15 cellular contexts compared by ENCODE assay signal in the genomic region with DNA sequence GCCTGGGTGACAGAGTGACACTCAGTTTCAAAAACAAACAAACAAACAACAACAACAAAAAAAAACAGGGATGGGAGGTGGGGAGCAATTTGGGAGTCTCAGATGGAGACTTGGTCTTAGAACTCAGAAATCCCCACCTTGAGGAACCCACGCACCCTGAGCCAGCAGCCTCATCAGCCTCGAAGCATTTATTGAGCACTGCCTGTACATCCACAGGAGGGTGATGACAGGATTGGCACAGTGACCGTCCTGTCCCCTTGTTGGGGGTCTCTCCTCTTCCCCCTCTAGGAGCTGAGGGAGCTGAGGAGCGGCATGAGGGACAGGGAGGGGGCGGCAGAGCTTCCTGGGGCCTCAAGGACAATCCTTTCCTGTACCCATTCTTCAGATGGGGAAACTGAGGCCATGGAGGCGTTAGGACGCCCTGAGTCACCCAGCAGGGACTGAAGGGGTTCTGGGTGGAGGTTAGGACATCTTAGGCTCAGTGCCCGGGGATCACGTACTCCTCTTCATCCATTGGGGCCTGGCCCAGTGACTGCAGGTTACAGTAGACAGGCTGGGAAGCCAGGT. TPM values are rescaled to one million over a fixed set of nuclear protein-coding genes. Genes with fewer than 3 reads are reported as not detected.
DNase-seq lines count a peak whose midpoint lies in the region; ATAC-seq and TF ChIP-seq lines count a peak whose summit lies in the region.
"Had no signal": no experiment of that assay in that cellular context is flagged by ENCODE, and none has a peak within 500 bp of the region (broad histone marks: within the 10 kb centered on the region; RNA-seq: fewer than 3 reads in every experiment).

No MANE protein-coding gene starts in this region.

- ATAC-seq in IMR-90 (ENCODE audit: low read depth) (no peak), lower lobe of right lung (no peak)

- intact Hi-C loops in IMR-90 (cut with micrococcal nuclease) (no loop called here), lower lobe of right lung (cut with DNase I) (loop anchor here (10.0 kb wide), 1 partner anchor 47 kb away; the partner anchor contains the start of gene PGPEP1)

- H3K23ac ChIP-seq in IMR-90 (ENCODE audit: low read depth, low read length) (no peak overlapping the region), neuronal stem cell (ENCODE audit: low read depth, low read length, poor library complexity) (no peak overlapping the region)

- H4K8ac ChIP-seq in IMR-90 (ENCODE audit: low read depth in 2 of 2, low read length in 2 of 2) = no peak overlapping the region
- no peak overlapping the region for H4K8ac ChIP-seq in neuronal stem cell (ENCODE audit: low read depth, low read length)

- H4K91ac ChIP-seq in IMR-90 (ENCODE audit: insufficient read depth, low read depth, low read length) (no peak overlapping the region; the same call in 1 of the 2 replicates), neuronal stem cell (ENCODE audit: low read depth, low read length, poor library complexity) (no peak overlapping the region)

- peak overlapping the region in 5 of 11 experiments; percentile 15 to 86 (median 66); a peak in 8 of 22 replicates for H3K9ac ChIP-seq in BLaER1 treated with 17β-estradiol and CSF1 and Interleukin-3, amounts not matched to agents 10 nM and 100 nM
- no peak overlapping the region for H3K9ac ChIP-seq in IMR-90 (ENCODE audit: low read depth, low read length)
- H3K9ac ChIP-seq in neuronal stem cell (ENCODE audit: low read depth, low read length, poor library complexity) = no peak overlapping the region
- no peak overlapping the region for H3K9ac ChIP-seq in Karpas-422 (ENCODE audit: low read length)

- H3K79me1 ChIP-seq in IMR-90 (ENCODE audit: low read depth in 1 of 2, low read length in 2 of 2) (peaks cover 0 to 28% of the 10 kb centered on the region in 2 experiments; a peak in 2 of 4 replicates), neuronal stem cell (ENCODE audit: low read depth, low read length) (no peaks in the 10 kb centered on the region)

- peak overlapping the region in 6 of 11 experiments; percentile 33 to 85 (median 54); a peak in 9 of 22 replicates for H3K27ac ChIP-seq in BLaER1 treated with 17β-estradiol and CSF1 and Interleukin-3, amounts not matched to agents 10 nM and 100 nM
- H3K27ac ChIP-seq in IMR-90 (ENCODE audit: insufficient read depth, low read length) = no peak overlapping the region
- no peak overlapping the region for H3K27ac ChIP-seq in neuronal stem cell (replicated peaks; ENCODE audit: low read length)
- no peak overlapping the region for H3K27ac ChIP-seq in Karpas-422 (ENCODE audit: low read length)
- H3K27ac ChIP-seq in lower lobe of right lung = no peak overlapping the region

- H3K9me1 ChIP-seq in IMR-90 (ENCODE audit: insufficient read depth, low read length) = peaks cover 5% of the 10 kb centered on the region; the same call in 1 of the 2 replicates

- peaks cover 0 to 83% (median 0%) of the 10 kb centered on the region in 11 experiments; a peak in 6 of 22 replicates for H3K36me3 ChIP-seq in BLaER1 treated with 17β-estradiol and CSF1 and Interleukin-3, amounts not matched to agents 10 nM and 100 nM
- peaks cover 9% of the 10 kb centered on the region; the same call in 1 of the 2 replicates for H3K36me3 ChIP-seq in IMR-90 (ENCODE audit: control insufficient read depth, insufficient read depth, low read length)
- H3K36me3 ChIP-seq in neuronal stem cell (replicated peaks in 1 of 2; ENCODE audit: control insufficient read depth in 2 of 2, insufficient read depth in 2 of 2, low read length in 2 of 2) = peaks cover 0 to 6% of the 10 kb centered on the region in 2 donors
- no peaks in the 10 kb centered on the region for H3K36me3 ChIP-seq in Karpas-422 (ENCODE audit: insufficient read depth, low read length)
- H3K36me3 ChIP-seq in lower lobe of right lung = peaks cover 7% of the 10 kb centered on the region

- H3K4me1 ChIP-seq in BLaER1 treated with 17β-estradiol and CSF1 and Interleukin-3, amounts not matched to agents 10 nM and 100 nM = peaks cover 27 to 100% (median 48%) of the 10 kb centered on the region in 10 experiments
- H3K4me1 ChIP-seq in IMR-90 (ENCODE audit: control insufficient read depth, insufficient read depth, low read length) (peaks cover 5% of the 10 kb centered on the region; the same call in 1 of the 2 replicates), neuronal stem cell (ENCODE audit: control insufficient read depth in 2 of 2, insufficient read depth in 1 of 2, low read depth in 1 of 2, low read length in 2 of 2) (peaks cover 6 to 9% of the 10 kb centered on the region in 2 donors), Karpas-422 (ENCODE audit: low read length) (peaks cover 21% of the 10 kb centered on the region), lower lobe of right lung (peaks cover 40% of the 10 kb centered on the region)

- dilution Hi-C loops in IMR-90 (cut with HindIII; ENCODE audit: low sequenced_read_pairs, unreplicated experiment) = no loop called here

- H3K4me2 ChIP-seq in BLaER1 treated with 17β-estradiol and CSF1 and Interleukin-3, amounts not matched to agents 10 nM and 100 nM = peak overlapping the region in 8 of 11 experiments; percentile 56 to 99 (median 80); a peak in 15 of 22 replicates
- no peak overlapping the region for H3K4me2 ChIP-seq in IMR-90 (ENCODE audit: low read depth, low read length)
- H3K4me2 ChIP-seq in neuronal stem cell (ENCODE audit: insufficient read depth, low read length, poor library complexity, severe bottlenecking) = no peak overlapping the region
- no peak overlapping the region for H3K4me2 ChIP-seq in Karpas-422 (ENCODE audit: low read depth, low read length, poor library complexity, severe bottlenecking)

- no peak for TF ChIP-seq RAD21 in IMR-90 (IDR thresholded peaks at IDR 0.05; ENCODE audit: low read length)

- H4K5ac ChIP-seq in IMR-90 (ENCODE audit: low read depth, low read length) = no peak overlapping the region

- POLR2A ChIA-PET in IMR-90 (lab: Charles Lee; ENCODE audit: unreplicated experiment) = no interaction called here

- H3K18ac ChIP-seq in IMR-90 (ENCODE audit: low read depth, low read length) = no peak overlapping the region
- H3K18ac ChIP-seq in neuronal stem cell (ENCODE audit: low read length) = peak overlapping the region; percentile 64

- TF ChIP-seq CTCF in IMR-90 (conservative IDR thresholded peaks at IDR 0.05; ENCODE audit: low read depth, low read length) (no peak), lower lobe of right lung (IDR thresholded peaks at IDR 0.05) (no peak)

- no peak overlapping the region for H2BK5ac ChIP-seq in IMR-90 (ENCODE audit: low read depth, low read length, poor library complexity, severe bottlenecking)
- H2BK5ac ChIP-seq in neuronal stem cell (ENCODE audit: low read length) = peak overlapping the region; percentile 66

- H2AK5ac ChIP-seq in IMR-90 (ENCODE audit: low read depth, low read length) (peak overlapping the region; percentile 75), neuronal stem cell (ENCODE audit: low read depth, low read length) (no peak overlapping the region)

- H3K27me3 ChIP-seq in BLaER1 treated with 17β-estradiol and CSF1 and Interleukin-3, amounts not matched to agents 10 nM and 100 nM = peaks cover 0 to 52% (median 34%) of the 10 kb centered on the region in 11 experiments; a peak in 17 of 22 replicates
- no peaks in the 10 kb centered on the region for H3K27me3 ChIP-seq in IMR-90 (ENCODE audit: control insufficient read depth, insufficient read depth, low read length)
- H3K27me3 ChIP-seq in neuronal stem cell (ENCODE audit: control insufficient read depth in 3 of 3, insufficient read depth in 3 of 3, low read depth in 1 of 3, low read length in 3 of 3) = peaks cover 0 to 33% (median 0%) of the 10 kb centered on the region in 3 experiments
- H3K27me3 ChIP-seq in Karpas-422 (ENCODE audit: low read length) = no peaks in the 10 kb centered on the region; the same call in 1 of the 2 replicates
- H3K27me3 ChIP-seq in lower lobe of right lung (ENCODE audit: low read depth) = peaks cover 5% of the 10 kb centered on the region

- H3K56ac ChIP-seq in IMR-90 (ENCODE audit: extremely low read depth, insufficient read depth, low read length) = no peak overlapping the region

- BruUV-seq in IMR-90 (replicated peaks; lab: Mats Ljungman, UMichigan) = no TSS peak

- H2BK120ac ChIP-seq in IMR-90 (ENCODE audit: low read depth, low read length) (no peak overlapping the region), neuronal stem cell (ENCODE audit: low read depth, low read length) (no peak overlapping the region)

- in situ Hi-C loops in IMR-90 (cut with MboI; ENCODE audit: low sequenced_read_pairs) = no loop called here

- TF ChIP-seq POLR2A in IMR-90 (IDR thresholded peaks at IDR 0.05; ENCODE audit: low read depth, low read length) = no peak

- H2BK20ac ChIP-seq in IMR-90 (ENCODE audit: low read depth, low read length) = no peak overlapping the region

- H3K79me2 ChIP-seq in Karpas-422 (ENCODE audit: low read length) = no peaks in the 10 kb centered on the region

- DNase-seq in IMR-90 (no peak), neuronal stem cell (ENCODE audit: low spot score) (no peak), ecto neural progenitor cell (ENCODE audit: low spot score) (no peak), Karpas-422 (no peak), lower lobe of right lung (no peak)
- DNase-seq: CD4-positive, CD25-positive, alpha-beta regulatory T cell; DMS53; NCI-H1417; NCI-H187 treated with DMSO at 0.1 percent for 48 hours; NCI-H526 treated with DMSO at 0.1 percent for 48 hours; RPMI8226 had no signal

- no peak overlapping the region for H2AK9ac ChIP-seq in IMR-90 (replicated peaks; ENCODE audit: low read depth, low read length, poor library complexity)

- H3K9me2 ChIP-seq in Karpas-422 (replicated peaks; ENCODE audit: insufficient read depth, low read length) = no peaks in the 10 kb centered on the region

- CTCF ChIA-PET in IMR-90 (lab: Yijun Ruan, JAX) = no interaction called here

- H2AFZ ChIP-seq in IMR-90 (replicated peaks; ENCODE audit: low read length, poor library complexity) (peak overlapping the region; percentile 49), neuronal stem cell (ENCODE audit: low read length) (no peak overlapping the region), Karpas-422 (ENCODE audit: low read length) (no peak overlapping the region)

- H4K20me1 ChIP-seq in BLaER1 treated with 17β-estradiol and CSF1 and Interleukin-3, amounts not matched to agents 10 nM and 100 nM = peaks cover 0 to 70% (median 0%) of the 10 kb centered on the region in 11 experiments; a peak in 5 of 22 replicates
- H4K20me1 ChIP-seq in IMR-90 (ENCODE audit: insufficient read depth, low read length) = peaks cover 24% of the 10 kb centered on the region
- H4K20me1 ChIP-seq in Karpas-422 (ENCODE audit: insufficient read depth, low read depth, low read length) = no peaks in the 10 kb centered on the region; the same call in 1 of the 2 replicates

- H3K4me3 ChIP-seq in BLaER1 treated with 17β-estradiol and CSF1 and Interleukin-3, amounts not matched to agents 10 nM and 100 nM = peak overlapping the region in 3 of 10 experiments; percentile 32 to 97 (median 81); a peak in 6 of 20 replicates
- H3K4me3 ChIP-seq in IMR-90 (ENCODE audit: insufficient read depth, low read depth, low read length) (no peak overlapping the region), neuronal stem cell (ENCODE audit: low read length in 2 of 2) (no peak overlapping the region), Karpas-422 (ENCODE audit: low read length) (no peak overlapping the region), lower lobe of right lung (no peak overlapping the region)

- H3K14ac ChIP-seq in IMR-90 (replicated peaks; ENCODE audit: low read depth, low read length) (no peak overlapping the region), neuronal stem cell (ENCODE audit: low read length) (no peak overlapping the region)

- no peak overlapping the region for H3K4ac ChIP-seq in IMR-90 (ENCODE audit: low read depth, low read length)
- H3K4ac ChIP-seq in neuronal stem cell (ENCODE audit: low read length) = no peak overlapping the region

- no CpG with 5 or more reads among the region's 9 CpGs for WGBS in IMR-90 (ENCODE audit: extremely low coverage in 2 of 2, insufficient read length in 1 of 2), 2 experiments
- no CpG with 5 or more reads among the region's 9 CpGs for WGBS in neuronal stem cell (ENCODE audit: extremely low coverage in 2 of 2, insufficient read length in 2 of 2, insufficient replicate concordance in 1 of 2), 2 donors

- H2BK12ac ChIP-seq in neuronal stem cell (ENCODE audit: low read length) = no peak overlapping the region

- H3K9me3 ChIP-seq in BLaER1 treated with 17β-estradiol and CSF1 and Interleukin-3, amounts not matched to agents 10 nM and 100 nM (replicated peaks in 1 of 11) = no peaks in the 10 kb centered on the region
- H3K9me3 ChIP-seq in IMR-90 (ENCODE audit: control insufficient read depth, insufficient read depth, low read length) (no peaks in the 10 kb centered on the region), neuronal stem cell (replicated peaks in 1 of 2; ENCODE audit: control insufficient read depth in 2 of 2, insufficient read depth in 1 of 2, low read depth in 1 of 2, low read length in 2 of 2) (peaks cover 0 to 4% of the 10 kb centered on the region in 2 donors), Karpas-422 (ENCODE audit: low read length) (no peaks in the 10 kb centered on the region), lower lobe of right lung (no peaks in the 10 kb centered on the region)

- H2BK15ac ChIP-seq in IMR-90 (ENCODE audit: low read depth, low read length) (0 out of 3 replicates have a peak overlapping the region, but pooled peaks have one; percentile 50), neuronal stem cell (ENCODE audit: low read length) (peak overlapping the region; percentile 49)

RNA-seq across cellular contexts. Expression of gene GDF15, which starts 5.6 kb away (rescaled TPM):
- total RNA-seq in IMR-90 (2012; rRNA removed) (5.6 and 10.3 TPM in 2 replicates), lower lobe of right lung (21.2 TPM)
- 43.5 and 49.8 TPM in 2 replicates for polyA plus RNA-seq in IMR-90 (2012; rRNA removed)
- 84.3 and 176 TPM in 2 replicates for polyA plus RNA-seq in IMR-90 (2012; cell fraction: cytosol; rRNA removed)
- 56.9 and 109 TPM in 2 replicates for polyA plus RNA-seq in IMR-90 (2012; cell fraction: nucleus; rRNA removed; ENCODE audit: low replicate concordance)
- polyA plus RNA-seq in neuronal stem cell (2013, experiment 1 of 2) = 5.3 TPM
- polyA plus RNA-seq in neuronal stem cell (2013, experiment 2 of 2) = 5.1 TPM
- total RNA-seq in Karpas-422 (2014; rRNA removed; shearing (Covaris generic); ENCODE audit: low replicate concordance) = 0.97 TPM in 1 of 2 replicates, not detected in the other
- total RNA-seq: CD4-positive, CD25-positive, alpha-beta regulatory T cell; OCI-LY7 had no signal
- polyA plus RNA-seq: CD4-positive, CD25-positive, alpha-beta regulatory T cell had no signal

RNA-seq across cellular contexts. Expression of gene LRRC25, which starts 5.8 kb away (rescaled TPM):
- not detected in 2 replicates for total RNA-seq in IMR-90 (2012; rRNA removed)
- polyA plus RNA-seq in IMR-90 (2012; rRNA removed) = 0.03 TPM in 1 of 2 replicates, not detected in the other
- polyA plus RNA-seq in IMR-90 (2012; cell fraction: cytosol; rRNA removed) = 0.08 and 0.09 TPM in 2 replicates
- 0.08 TPM in 1 of 2 replicates, not detected in the other for polyA plus RNA-seq in IMR-90 (2012; cell fraction: nucleus; rRNA removed; ENCODE audit: low replicate concordance)
- 0.18 TPM for polyA plus RNA-seq in neuronal stem cell (2013, experiment 1 of 2)
- polyA plus RNA-seq in neuronal stem cell (2013, experiment 2 of 2) = 0.10 TPM
- total RNA-seq in Karpas-422 (2014; rRNA removed; shearing (Covaris generic); ENCODE audit: low replicate concordance) = 1.6 and 2.2 TPM in 2 replicates
- total RNA-seq in lower lobe of right lung = 35.4 TPM
- total RNA-seq: CD4-positive, CD25-positive, alpha-beta regulatory T cell; HT-29; SK-MEL-5 had no signal

RNA-seq across cellular contexts. Expression of gene SSBP4, which starts 27.6 kb away (rescaled TPM):
- total RNA-seq in IMR-90 (2012; rRNA removed) (13.3 and 14.9 TPM in 2 replicates), lower lobe of right lung (65.6 TPM)
- 39.7 and 48.1 TPM in 2 replicates for polyA plus RNA-seq in IMR-90 (2012; rRNA removed)
- polyA plus RNA-seq in IMR-90 (2012; cell fraction: cytosol; rRNA removed) = 36.0 and 75.3 TPM in 2 replicates
- polyA plus RNA-seq in IMR-90 (2012; cell fraction: nucleus; rRNA removed; ENCODE audit: low replicate concordance) = 110 and 323 TPM in 2 replicates
- 66.8 TPM for polyA plus RNA-seq in neuronal stem cell (2013, experiment 1 of 2)
- polyA plus RNA-seq in neuronal stem cell (2013, experiment 2 of 2) = 64.3 TPM
- 22.5 and 73.2 TPM in 2 replicates for total RNA-seq in Karpas-422 (2014; rRNA removed; shearing (Covaris generic); ENCODE audit: low replicate concordance)

RNA-seq across cellular contexts. Expression of gene ISYNA1, which starts 46.3 kb away (rescaled TPM):
- total RNA-seq in IMR-90 (2012; rRNA removed) = 3.4 and 3.9 TPM in 2 replicates
- 24.7 and 29.4 TPM in 2 replicates for polyA plus RNA-seq in IMR-90 (2012; rRNA removed)
- 12.2 and 29.5 TPM in 2 replicates for polyA plus RNA-seq in IMR-90 (2012; cell fraction: cytosol; rRNA removed)
- 118 and 248 TPM in 2 replicates for polyA plus RNA-seq in IMR-90 (2012; cell fraction: nucleus; rRNA removed; ENCODE audit: low replicate concordance)
- polyA plus RNA-seq in neuronal stem cell (2013, experiment 1 of 2) = 318 TPM
- polyA plus RNA-seq in neuronal stem cell (2013, experiment 2 of 2) = 304 TPM
- total RNA-seq in Karpas-422 (2014; rRNA removed; shearing (Covaris generic); ENCODE audit: low replicate concordance) = 4.1 and 10.0 TPM in 2 replicates
- 30.6 TPM for total RNA-seq in lower lobe of right lung

RNA-seq across cellular contexts. Expression of gene PGPEP1, which starts 51.2 kb away (rescaled TPM):
- 11.1 and 14.3 TPM in 2 replicates for total RNA-seq in IMR-90 (2012; rRNA removed)
- 11.8 and 13.3 TPM in 2 replicates for polyA plus RNA-seq in IMR-90 (2012; rRNA removed)
- polyA plus RNA-seq in IMR-90 (2012; cell fraction: cytosol; rRNA removed) = 3.8 and 13.8 TPM in 2 replicates
- polyA plus RNA-seq in IMR-90 (2012; cell fraction: nucleus; rRNA removed; ENCODE audit: low replicate concordance) = 32.7 and 36.9 TPM in 2 replicates
- 10.5 TPM for polyA plus RNA-seq in neuronal stem cell (2013, experiment 1 of 2)
- 10.8 TPM for polyA plus RNA-seq in neuronal stem cell (2013, experiment 2 of 2)
- 10.7 and 13.6 TPM in 2 replicates for total RNA-seq in Karpas-422 (2014; rRNA removed; shearing (Covaris generic); ENCODE audit: low replicate concordance)
- 40.9 TPM for total RNA-seq in lower lobe of right lung

Comparison
In these comparisons a context has a peak if more than half of its experiments do, and no peak if none do; other contexts are left out.
1. H3K27ac ChIP-seq: peak in BLaER1 treated with 17β-estradiol and CSF1 and Interleukin-3, amounts not matched to agents 10 nM and 100 nM (6 of 11); none in IMR-90 (single experiment), neuronal stem cell (single experiment), Karpas-422 (single experiment) and lower lobe of right lung (single experiment).
2. H3K4me2 ChIP-seq: peak in BLaER1 treated with 17β-estradiol and CSF1 and Interleukin-3, amounts not matched to agents 10 nM and 100 nM (8 of 11); none in IMR-90 (single experiment), neuronal stem cell (single experiment) and Karpas-422 (single experiment).
3. RNA of gene LRRC25, which starts 5.8 kb away (total RNA-seq): 35.4 TPM in lower lobe of right lung (single experiment); 1.6 to 2.2 TPM in Karpas-422 and not detected in IMR-90; every median in the first group is over 10 times any median in the second.